In genomic region chr6:168016176-168016620, GRCh38 we compare ENCODE assay signal across 21 cellular contexts. TPM values are rescaled to one million over a fixed set of nuclear protein-coding genes. Genes with fewer than 3 reads are reported as not detected.
"Had no signal": no experiment of that assay in that cellular context is flagged by ENCODE, and none has a peak within 500 bp of the region (broad histone marks: within the 10 kb centered on the region; RNA-seq: fewer than 3 reads in every experiment).

No MANE protein-coding gene starts in this region.

- H3K4me1 Mint-ChIP-seq: activated CD4-positive, alpha-beta T cell treated with anti-CD3 and anti-CD28 coated beads, Interleukin-2, amount 10 ng/mL, durations not matched to agents 7 days and 5 days had no signal

- H3K4me3 ChIP-seq: ascending aorta, heart right ventricle had no signal

- H3K27ac ChIP-seq: ascending aorta, esophagus squamous epithelium had no signal

- H3K36me3 ChIP-seq: ascending aorta, esophagus squamous epithelium, heart right ventricle had no signal

- H3K27me3 Mint-ChIP-seq: activated CD4-positive, alpha-beta T cell treated with anti-CD3 and anti-CD28 coated beads, Interleukin-2, amount 10 ng/mL, durations not matched to agents 7 days and 5 days had no signal

- ATAC-seq: activated CD4-positive, CD25-positive, alpha-beta regulatory T cell treated with anti-CD3 and anti-CD28 coated beads, Interleukin-2, amount 50 U/mL, for 24 hours; natural killer cell treated with Interleukin-12 subunit alpha and Interleukin-12 subunit beta and Interleukin-15 and Interleukin-18, amount 100 ng/mL, for 72 hours had no signal

- DNase-seq: activated CD4-positive, alpha-beta T cell treated with anti-CD3 and anti-CD28 coated beads, Interleukin-2, amount 10 ng/mL, durations not matched to agents 7 days and 5 days; activated CD8-positive, alpha-beta memory T cell treated with anti-CD3 and anti-CD28 coated beads for 24 hours; activated CD8-positive, alpha-beta memory T cell treated with anti-CD3 and anti-CD28 coated beads, Interleukin-2, amount 50 U/mL, for 48 hours; activated effector memory CD4-positive, alpha-beta T cell treated with Interleukin-2 at 50 U/mL for 16 hours; activated naive CD4-positive, alpha-beta T cell treated with anti-CD3 and anti-CD28 coated beads, Interleukin-2, amount 50 U/mL, for 16 hours; activated T-cell treated with anti-CD3 and anti-CD28 coated beads, Interleukin-2, amount 50 U/mL, for 48 hours; effector memory CD4-positive, alpha-beta T cell; esophagus squamous epithelium; heart right ventricle; retina; stimulated activated CD4-positive, alpha-beta T cell treated with anti-CD3 and anti-CD28 coated beads, Interleukin-12 subunit alpha, Interleukin-12 subunit beta, amount 100 ng/mL, for 4 hours; stimulated activated CD4-positive, alpha-beta T cell treated with anti-CD3 and anti-CD28 coated beads, Interleukin-2, amount 100 ng/mL, for 24 hours; stimulated activated naive CD4-positive, alpha-beta T cell treated with Interleukin-2 at 50 U/mL for 16 hours; trophoblast cell had no signal

- H3K4me3 Mint-ChIP-seq: activated CD4-positive, alpha-beta T cell treated with anti-CD3 and anti-CD28 coated beads, Interleukin-2, amount 10 ng/mL, durations not matched to agents 7 days and 5 days; dendritic cell treated with granulocyte-macrophage colony-stimulating factor and Interleukin-4, amounts not matched to agents 40 ng/mL and 50 ng/mL, for 4 days; natural killer cell treated with Interleukin-12 subunit alpha and Interleukin-12 subunit beta and Interleukin-15 and Interleukin-18, amount 100 ng/mL, for 72 hours; T-helper 1 cell treated with Interleukin-12 subunit alpha and Interleukin-12 subunit beta and Interleukin-4 antibody, amounts not matched to agents 30 μg/mL and 1 μg/mL, for 36 hours had no signal

- H3K27ac Mint-ChIP-seq: activated CD4-positive, alpha-beta T cell treated with anti-CD3 and anti-CD28 coated beads, Interleukin-2, amount 10 ng/mL, durations not matched to agents 7 days and 5 days; dendritic cell treated with granulocyte-macrophage colony-stimulating factor and Interleukin-4, amounts not matched to agents 40 ng/mL and 50 ng/mL, for 4 days; natural killer cell treated with Interleukin-12 subunit alpha and Interleukin-12 subunit beta and Interleukin-15 and Interleukin-18, amount 100 ng/mL, for 72 hours; T-helper 1 cell treated with Interleukin-12 subunit alpha and Interleukin-12 subunit beta and Interleukin-4 antibody, amounts not matched to agents 30 μg/mL and 1 μg/mL, for 36 hours had no signal

- H3K27me3 ChIP-seq: ascending aorta, heart right ventricle had no signal

- H3K4me1 ChIP-seq: ascending aorta had no signal

RNA-seq across cellular contexts. Expression of gene KIF25, which starts 18.7 kb away (rescaled TPM):
- total RNA-seq: activated CD4-positive, alpha-beta T cell treated with anti-CD3 and anti-CD28 coated beads, Interleukin-2, amount 10 ng/mL, durations not matched to agents 7 days and 5 days; ascending aorta; endothelial cell of umbilical vein; liver; natural killer cell treated with Interleukin-12 subunit alpha and Interleukin-12 subunit beta and Interleukin-15 and Interleukin-18, amount 100 ng/mL, for 72 hours had no signal
- polyA plus RNA-seq: endothelial cell of umbilical vein had no signal
